20 cellular contexts compared by ENCODE assay signal in the genomic region with DNA sequence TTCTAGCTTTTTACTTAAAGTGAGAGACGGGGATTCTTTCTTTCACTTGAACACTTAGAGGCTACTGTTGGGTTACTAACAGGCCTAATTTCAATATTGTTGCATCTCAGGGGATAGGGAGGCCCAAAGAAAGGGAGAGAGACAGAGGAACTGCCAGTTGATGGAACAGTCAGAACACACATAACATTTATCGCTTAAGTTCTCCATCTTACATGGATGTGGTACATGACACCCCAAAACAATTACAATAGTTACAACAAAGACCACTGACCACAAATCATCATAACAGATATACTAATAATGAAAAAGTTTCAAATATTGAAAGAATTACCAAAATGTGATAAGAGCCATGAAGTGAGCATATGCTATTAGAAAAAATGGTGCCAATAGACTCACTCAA. TPM values are rescaled to one million over a fixed set of nuclear protein-coding genes. Genes with fewer than 3 reads are reported as not detected.
DNase-seq lines count a peak whose midpoint lies in the region; ATAC-seq and TF ChIP-seq lines count a peak whose summit lies in the region.
"Had no signal": no experiment of that assay in that cellular context is flagged by ENCODE, and none has a peak within 500 bp of the region (broad histone marks: within the 10 kb centered on the region; RNA-seq: fewer than 3 reads in every experiment).

No MANE protein-coding gene starts in this region.

- ATAC-seq in HG03175 (IDR thresholded peaks at IDR 0.05; ENCODE audit: unreplicated experiment): peak; percentile 11
- ATAC-seq in gastrocnemius medialis: no peak
- no peak for ATAC-seq in Right ventricle myocardium superior (ENCODE audit: poor library complexity)
- ATAC-seq: body of pancreas had no signal

- H3K36me3 Mint-ChIP-seq in activated CD4-positive, alpha-beta T cell treated with anti-CD3 and anti-CD28 coated beads, Interleukin-2, amount 10 ng/mL, durations not matched to agents 7 days and 5 days (ENCODE audit: low read depth): peaks cover 32% of the 10 kb centered on the region
- peaks cover 23% of the 10 kb centered on the region for H3K36me3 Mint-ChIP-seq in activated T-helper 2 cell treated with anti-CD3 and anti-CD28 coated beads, Interferon-gamma antibody, Interleukin-2, Interleukin-4, amounts not matched to agents 10 μg/mL and 5 μg/mL and 100 μg/mL, durations not matched to agents 14 hours and 24 hours and 36 hours (ENCODE audit: low read depth)

- no peak overlapping the region for H3K4me3 Mint-ChIP-seq in activated CD4-positive, alpha-beta T cell treated with anti-CD3 and anti-CD28 coated beads, Interleukin-2, amount 10 ng/mL, durations not matched to agents 7 days and 5 days
- peak overlapping the region; percentile 49 for H3K4me3 Mint-ChIP-seq in activated T-helper 2 cell treated with anti-CD3 and anti-CD28 coated beads, Interferon-gamma antibody, Interleukin-2, Interleukin-4, amounts not matched to agents 10 μg/mL and 5 μg/mL and 100 μg/mL, durations not matched to agents 14 hours and 24 hours and 36 hours (ENCODE audit: low read depth)
- H3K4me3 Mint-ChIP-seq: H9, neural progenitor cell had no signal

- intact Hi-C loops in activated T-helper 2 cell treated with anti-CD3 and anti-CD28 coated beads, Interferon-gamma antibody, Interleukin-2, Interleukin-4, amounts not matched to agents 10 μg/mL and 5 μg/mL and 100 μg/mL, durations not matched to agents 14 hours and 24 hours and 36 hours (cut with micrococcal nuclease): loop anchor here (5.0 to 10.0 kb wide), 6 partner anchors 93 to 947 kb away; a partner anchor contains a TSS
- intact Hi-C loops in gastrocnemius medialis (cut with DNase I; ENCODE audit: low total_unique reads) (loop anchor here (5.0 kb wide), 3 partner anchors 208 to 947 kb away; a partner anchor contains a TSS), Right ventricle myocardium superior (cut with DNase I) (no loop called here)

- H3K27me3 Mint-ChIP-seq in activated CD4-positive, alpha-beta T cell treated with anti-CD3 and anti-CD28 coated beads, Interleukin-2, amount 10 ng/mL, durations not matched to agents 7 days and 5 days: no peaks in the 10 kb centered on the region
- no peaks in the 10 kb centered on the region for H3K27me3 Mint-ChIP-seq in activated T-helper 2 cell treated with anti-CD3 and anti-CD28 coated beads, Interferon-gamma antibody, Interleukin-2, Interleukin-4, amounts not matched to agents 10 μg/mL and 5 μg/mL and 100 μg/mL, durations not matched to agents 14 hours and 24 hours and 36 hours (ENCODE audit: low read depth)

- peaks cover 28% of the 10 kb centered on the region for H3K4me1 Mint-ChIP-seq in activated CD4-positive, alpha-beta T cell treated with anti-CD3 and anti-CD28 coated beads, Interleukin-2, amount 10 ng/mL, durations not matched to agents 7 days and 5 days
- H3K4me1 Mint-ChIP-seq in activated T-helper 2 cell treated with anti-CD3 and anti-CD28 coated beads, Interferon-gamma antibody, Interleukin-2, Interleukin-4, amounts not matched to agents 10 μg/mL and 5 μg/mL and 100 μg/mL, durations not matched to agents 14 hours and 24 hours and 36 hours (ENCODE audit: low read depth): peaks cover 34% of the 10 kb centered on the region

- in situ Hi-C loops in gastrocnemius medialis (cut with MboI; ENCODE audit: low sequenced_read_pairs in 4 of 4): loop anchor here in 3 of 4 donors (10.0 to 25.0 kb wide), 4 partner anchors 388 to 940 kb away; a partner anchor contains a TSS

- H3K4me1 ChIP-seq in gastrocnemius medialis: peaks cover 47 to 65% of the 10 kb centered on the region in 2 donors
- H3K4me1 ChIP-seq: neural progenitor cell had no signal

- POLR2A ChIA-PET in activated CD4-positive, alpha-beta T cell treated with anti-CD3 and anti-CD28 coated beads, Interleukin-2, amount 10 ng/mL, durations not matched to agents 7 days and 5 days (lab: Charles Lee): no interaction called here

- no peaks in the 10 kb centered on the region for H3K27me3 ChIP-seq in gastrocnemius medialis
- H3K27me3 ChIP-seq: body of pancreas, neural progenitor cell, right atrium auricular region, tibial artery had no signal

- no peaks in the 10 kb centered on the region for H3K9me3 ChIP-seq in gastrocnemius medialis
- H3K9me3 ChIP-seq: body of pancreas, right atrium auricular region, tibial artery had no signal

- no peak for DNase-seq in activated CD4-positive, alpha-beta T cell treated with anti-CD3 and anti-CD28 coated beads, Interleukin-2, amount 10 ng/mL, durations not matched to agents 7 days and 5 days
- no peak for DNase-seq in activated CD4-positive, alpha-beta T cell treated with anti-CD3 and anti-CD28 coated beads, Interleukin-2, amount 50 U/mL, for 48 hours
- DNase-seq in activated T-helper 2 cell treated with anti-CD3 and anti-CD28 coated beads, Interferon-gamma antibody, Interleukin-2, Interleukin-4, amounts not matched to agents 10 μg/mL and 5 μg/mL and 100 μg/mL, durations not matched to agents 14 hours and 24 hours and 36 hours (ENCODE audit: low spot score): no peak
- DNase-seq in gastrocnemius medialis (no peak), activated gamma-delta T cell treated with Interleukin-2 at 50 U/mL for 16 hours (no peak), Right ventricle myocardium superior (no peak), iPS-NIHi11 (ENCODE audit: low spot score) (no peak)
- DNase-seq: activated CD4-positive, CD25-positive, alpha-beta regulatory T cell treated with anti-CD3 and anti-CD28 coated beads, Interleukin-2, amount 50 U/mL, for 72 hours; body of pancreas; erythroblast; H9; mammary epithelial cell; NCI-H1048; NCI-H2107; NCI-H774; tibial artery had no signal

- peak overlapping the region; percentile 89 to 98 (median 93) for H3K27ac ChIP-seq in gastrocnemius medialis
- H3K27ac ChIP-seq: neural progenitor cell, right atrium auricular region, RWPE1 had no signal

- no peak overlapping the region for H3K4me3 ChIP-seq in gastrocnemius medialis
- H3K4me3 ChIP-seq: body of pancreas, neural progenitor cell, right atrium auricular region, tibial artery had no signal

- no peaks in the 10 kb centered on the region for H3K36me3 ChIP-seq in gastrocnemius medialis
- H3K36me3 ChIP-seq: neural progenitor cell, right atrium auricular region, tibial artery had no signal

- H3K9me3 Mint-ChIP-seq in activated CD4-positive, alpha-beta T cell treated with anti-CD3 and anti-CD28 coated beads, Interleukin-2, amount 10 ng/mL, durations not matched to agents 7 days and 5 days: no peaks in the 10 kb centered on the region
- H3K9me3 Mint-ChIP-seq in activated T-helper 2 cell treated with anti-CD3 and anti-CD28 coated beads, Interferon-gamma antibody, Interleukin-2, Interleukin-4, amounts not matched to agents 10 μg/mL and 5 μg/mL and 100 μg/mL, durations not matched to agents 14 hours and 24 hours and 36 hours: no peaks in the 10 kb centered on the region
- H3K9me3 Mint-ChIP-seq: H9, neural progenitor cell had no signal

- H3K27ac Mint-ChIP-seq in activated CD4-positive, alpha-beta T cell treated with anti-CD3 and anti-CD28 coated beads, Interleukin-2, amount 10 ng/mL, durations not matched to agents 7 days and 5 days: peak overlapping the region; percentile 16
- peak overlapping the region; percentile 69 for H3K27ac Mint-ChIP-seq in activated T-helper 2 cell treated with anti-CD3 and anti-CD28 coated beads, Interferon-gamma antibody, Interleukin-2, Interleukin-4, amounts not matched to agents 10 μg/mL and 5 μg/mL and 100 μg/mL, durations not matched to agents 14 hours and 24 hours and 36 hours

- CTCF ChIA-PET in activated CD4-positive, alpha-beta T cell treated with anti-CD3 and anti-CD28 coated beads, Interleukin-2, amount 10 ng/mL, durations not matched to agents 7 days and 5 days (lab: Charles Lee): interaction anchor here (0.7 to 1.2 kb wide), 2 partner anchors 8 to 182 kb away, joined by 3 read pairs; no protein-coding TSS in a partner anchor

- no peak for TF ChIP-seq POLR2A in gastrocnemius medialis (IDR thresholded peaks at IDR 0.05)

- TF ChIP-seq CTCF in gastrocnemius medialis (IDR thresholded peaks at IDR 0.05 in 4 of 5, conservative IDR thresholded peaks at IDR 0.05 in 1 of 5): no peak

RNA-seq across cellular contexts. Expression of a gene that starts 4.3 kb away (rescaled TPM):
- 10 to 100 TPM; 17.7 to 20.2 TPM for total RNA-seq in activated CD4-positive, alpha-beta T cell treated with anti-CD3 and anti-CD28 coated beads, Interleukin-2, amount 10 ng/mL, durations not matched to agents 7 days and 5 days
- total RNA-seq in activated T-helper 2 cell treated with anti-CD3 and anti-CD28 coated beads, Interferon-gamma antibody, Interleukin-2, Interleukin-4, amounts not matched to agents 10 μg/mL and 5 μg/mL and 100 μg/mL, durations not matched to agents 14 hours and 24 hours and 36 hours: 21.5 and 22.1 TPM in 2 replicates
- 100 to 1,000 TPM in 1 of 4 donors, 10 to 100 TPM in 3; 34.0 to 153 (median 37.3) TPM for total RNA-seq in gastrocnemius medialis
- total RNA-seq in Right ventricle myocardium superior: 7.3 TPM
